8 cellular contexts compared by ENCODE assay signal in the genomic region with DNA sequence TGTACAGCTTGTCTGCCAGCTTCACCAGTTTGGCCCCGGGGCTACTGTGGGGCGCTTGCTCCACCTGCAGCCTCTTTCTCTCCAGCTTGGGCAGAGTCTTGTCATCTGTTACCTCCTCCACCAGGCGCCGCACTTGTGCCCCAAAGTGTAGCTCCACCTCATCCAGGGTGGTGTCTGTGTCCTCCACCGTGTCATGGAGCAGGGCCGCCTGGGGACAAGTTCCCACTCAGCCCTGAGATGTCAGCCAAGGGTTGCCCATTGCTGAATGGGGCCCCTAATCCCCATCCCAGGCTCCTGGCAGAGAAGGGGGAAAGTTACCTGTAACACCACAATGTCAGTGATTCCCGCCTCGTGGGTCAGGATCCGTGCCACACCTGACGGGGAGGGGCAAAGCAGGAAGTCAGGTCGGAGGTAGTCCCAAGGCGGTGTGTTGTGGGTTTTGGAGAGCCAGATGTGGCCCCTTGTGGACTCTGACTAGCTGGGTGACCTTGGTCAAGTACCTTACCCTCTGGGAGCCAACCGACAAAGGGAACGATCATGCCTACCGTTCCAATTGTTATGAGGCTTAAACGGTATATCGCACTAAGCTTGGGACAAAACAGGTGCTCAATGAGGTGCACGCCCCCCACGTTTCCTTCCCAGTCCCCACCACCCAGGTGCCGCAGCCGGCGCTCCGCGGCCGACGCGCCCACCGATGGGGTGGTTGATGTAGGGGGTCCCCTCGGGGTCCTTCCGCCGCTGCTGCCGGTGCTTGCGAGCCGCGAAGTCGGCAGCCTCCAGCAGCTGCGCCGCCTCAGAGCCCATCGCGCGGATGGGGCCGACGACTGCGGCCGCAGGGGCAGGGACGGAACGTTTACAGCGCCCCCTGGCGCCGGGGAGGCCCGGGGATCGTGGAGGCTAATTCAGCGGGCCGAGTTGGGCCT. TPM values are rescaled to one million over a fixed set of nuclear protein-coding genes. Genes with fewer than 3 reads are reported as not detected.
DNase-seq lines count a peak whose midpoint lies in the region; ATAC-seq and TF ChIP-seq lines count a peak whose summit lies in the region.

A gene with protein sequence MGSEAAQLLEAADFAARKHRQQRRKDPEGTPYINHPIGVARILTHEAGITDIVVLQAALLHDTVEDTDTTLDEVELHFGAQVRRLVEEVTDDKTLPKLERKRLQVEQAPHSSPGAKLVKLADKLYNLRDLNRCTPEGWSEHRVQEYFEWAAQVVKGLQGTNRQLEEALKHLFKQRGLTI (minus strand): TSS at position 813 of the 923 bp plus-strand sequence. CDS start 9 bp downstream, at position 804.

- H2AFZ ChIP-seq in Loucy (ENCODE audit: low read length) (peak within 1 kb of the TSS; percentile 81), neuron (ENCODE audit: low read depth, low read length) (peak within 1 kb of the TSS; percentile 83)

- peak; percentile 65 for ATAC-seq in foreskin keratinocyte

- H3K36me3 ChIP-seq in ES-I3 (ENCODE audit: insufficient read depth, low read length) (no peaks in the 10 kb centered on the region; the same call in 1 of the 2 replicates), H7 (replicated peaks; ENCODE audit: control insufficient read depth, insufficient read depth, low read length) (peaks cover 3% of the 10 kb centered on the region), Loucy (ENCODE audit: insufficient read depth, low read length) (no peaks in the 10 kb centered on the region), neuron (ENCODE audit: insufficient read depth, low read length) (no peaks in the 10 kb centered on the region), subcutaneous abdominal adipose tissue (ENCODE audit: control insufficient read depth in 5 of 5, insufficient read depth in 5 of 5, low read length in 5 of 5) (peaks cover 0 to 2% (median 0%) of the 10 kb centered on the region in 5 donors)

- peak within 1 kb of the TSS; percentile 86 for H3K9ac ChIP-seq in ES-I3 (ENCODE audit: low read depth, low read length)
- H3K9ac ChIP-seq in Loucy (ENCODE audit: low read depth, low read length, poor library complexity, severe bottlenecking), result peak within 1 kb of the TSS; percentile 82
- H3K9ac ChIP-seq in subcutaneous abdominal adipose tissue (ENCODE audit: low read length in 5 of 5), result peak within 1 kb of the TSS; percentile 21 to 97 (median 89)

- H3K79me2 ChIP-seq in Loucy (ENCODE audit: insufficient read depth, low read length), result peaks cover 35% of the 10 kb centered on the region

- TF ChIP-seq CTCF in Loucy (conservative IDR thresholded peaks at IDR 0.05; ENCODE audit: low read length) (peak; percentile 77), foreskin keratinocyte (conservative IDR thresholded peaks at IDR 0.05) (peak; percentile 94)

- peak; percentile 99 for DNase-seq in H7
- peak; percentile 75 for DNase-seq in SIG-M5 (lab: John Stamatoyannopoulos, UW)
- DNase-seq in activated gamma-delta T cell (lab: John Stamatoyannopoulos, UW), result peak; percentile 77
- peak; percentile 80 to 87 for DNase-seq in foreskin keratinocyte

- no peaks in the 10 kb centered on the region for H3K9me2 ChIP-seq in Loucy (replicated peaks; ENCODE audit: low read depth, low read length)

- H4K20me1 ChIP-seq in Loucy (ENCODE audit: insufficient read depth, low read length, poor library complexity, severe bottlenecking), result peaks cover 15% of the 10 kb centered on the region

- H3K4me1 ChIP-seq in ES-I3 (ENCODE audit: insufficient read depth, low read length) (no peaks in the 10 kb centered on the region), Loucy (ENCODE audit: insufficient read depth, low read length, poor library complexity, severe bottlenecking) (peaks cover 45% of the 10 kb centered on the region), foreskin keratinocyte (peaks cover 3% of the 10 kb centered on the region), neuron (ENCODE audit: insufficient read depth, low read length) (peaks cover 32% of the 10 kb centered on the region), subcutaneous abdominal adipose tissue (ENCODE audit: control insufficient read depth in 5 of 5, insufficient read depth in 5 of 5, low read length in 5 of 5) (peaks cover 11 to 74% (median 62%) of the 10 kb centered on the region in 5 donors)

- 0 out of 2 replicates have a peak, but pooled peaks cover 5% of the 10 kb centered on the region for H3F3A ChIP-seq in Loucy (ENCODE audit: low read depth)

- H3K9me3 ChIP-seq in ES-I3 (ENCODE audit: control insufficient read depth, insufficient read depth, low read length) (no peaks in the 10 kb centered on the region), Loucy (ENCODE audit: insufficient read depth, low read depth, low read length) (no peaks in the 10 kb centered on the region), neuron (ENCODE audit: low read length) (no peaks in the 10 kb centered on the region), subcutaneous abdominal adipose tissue (ENCODE audit: control insufficient read depth in 5 of 5, low read length in 5 of 5) (no peaks in the 10 kb centered on the region)

- H3K4me2 ChIP-seq in Loucy (ENCODE audit: low read depth, low read length, poor library complexity, severe bottlenecking), result peak within 1 kb of the TSS; percentile 85

- H3K4me3 ChIP-seq in H7 (ENCODE audit: insufficient read depth, low read depth, low read length), result peak within 1 kb of the TSS; percentile 58
- peak within 1 kb of the TSS; percentile 85 for H3K4me3 ChIP-seq in Loucy (ENCODE audit: low read length, poor library complexity, severe bottlenecking)
- H3K4me3 ChIP-seq in neuron (ENCODE audit: low read length), result peak within 1 kb of the TSS; percentile 62
- H3K4me3 ChIP-seq in subcutaneous abdominal adipose tissue (ENCODE audit: low read depth in 1 of 5, low read length in 5 of 5), result peak within 1 kb of the TSS; percentile 71 to 95 (median 84)

- H3K27me3 ChIP-seq in H7 (ENCODE audit: control insufficient read depth, insufficient read depth, low read length) (no peaks in the 10 kb centered on the region; the same call in 1 of the 2 replicates), Loucy (ENCODE audit: insufficient read depth, low read length, poor library complexity, severe bottlenecking) (no peaks in the 10 kb centered on the region), foreskin keratinocyte (no peaks in the 10 kb centered on the region), neuron (ENCODE audit: insufficient read depth, low read length) (no peaks in the 10 kb centered on the region), subcutaneous abdominal adipose tissue (ENCODE audit: control insufficient read depth in 5 of 5, insufficient read depth in 4 of 5, low read length in 5 of 5) (no peaks in the 10 kb centered on the region)

- H3K27ac ChIP-seq in foreskin keratinocyte (no peak within 1 kb of the TSS), subcutaneous abdominal adipose tissue (ENCODE audit: low read depth, low read length) (peak within 1 kb of the TSS; percentile 99)

RNA-seq across cellular contexts. Expression of the gene that starts here (rescaled TPM):
- total RNA-seq in H7 (2014; rRNA removed; shearing (Covaris generic)), result 16.2 and 19.4 TPM in 2 replicates
- total RNA-seq in foreskin keratinocyte, result 15.7 and 16.1 TPM in 2 replicates
- polyA plus RNA-seq in foreskin keratinocyte, result 23.7 and 25.1 TPM in 2 replicates
